Comparison of ENCODE assay signal across 16 cellular contexts in genomic region chr3:144843099-144843498, GRCh38.
DNase-seq lines count a peak whose midpoint lies in the region; ATAC-seq, FAIRE-seq and TF ChIP-seq lines count a peak whose summit lies in the region.
"Had no signal": no experiment of that assay in that cellular context is flagged by ENCODE, and none has a peak within 500 bp of the region (broad histone marks: within the 10 kb centered on the region; RNA-seq: fewer than 3 reads in every experiment).

No MANE protein-coding gene starts in this region.

- no peak overlapping the region for H3K27ac Mint-ChIP-seq in effector memory CD8-positive, alpha-beta T cell
- H3K27ac Mint-ChIP-seq: activated CD8-positive, alpha-beta T cell treated with anti-CD3 and anti-CD28 coated beads for 36 hours; B cell; nephron progenitor cell had no signal

- ATAC-seq in HepG2 (peak; percentile 66), right lobe of liver (no peak), PC-3 (no peak), esophagus mucosa (no peak)
- no peak for ATAC-seq in effector memory CD8-positive, alpha-beta T cell (replicated peaks)
- ATAC-seq: activated CD8-positive, alpha-beta T cell treated with anti-CD3 and anti-CD28 coated beads for 36 hours had no signal

- peak overlapping the region; percentile 37; the same call in 1 of the 2 replicates for H3K4me2 ChIP-seq in HepG2 (ENCODE audit: low read depth, low read length)
- H3K4me2 ChIP-seq in PC-3 (ENCODE audit: low read length): no peak overlapping the region

- no peaks in the 10 kb centered on the region for H3K36me3 Mint-ChIP-seq in effector memory CD8-positive, alpha-beta T cell (ENCODE audit: insufficient read depth)

- no peaks in the 10 kb centered on the region for H3K36me3 ChIP-seq in HepG2 (replicated peaks in 1 of 2; ENCODE audit: control insufficient read depth in 1 of 2, insufficient read depth in 2 of 2, low read length in 2 of 2)
- no peaks in the 10 kb centered on the region for H3K36me3 ChIP-seq in right lobe of liver
- H3K36me3 ChIP-seq in PC-3 (ENCODE audit: low read depth, low read length): no peaks in the 10 kb centered on the region
- H3K36me3 ChIP-seq: esophagus muscularis mucosa had no signal

- intact Hi-C loops in HepG2 (cut with micrococcal nuclease; ENCODE audit: unreplicated experiment) (no loop called here), right lobe of liver (cut with DNase I) (no loop called here), PC-3 (cut with micrococcal nuclease) (no loop called here)

- 13% methylated on average over 8 of the region's 8 CpGs for WGBS in HepG2 (ENCODE audit: low lambda C conversion rate)
- 75% methylated on average over 8 of the region's 8 CpGs for WGBS in right lobe of liver (ENCODE audit: insufficient coverage, low coverage, low lambda C conversion rate, missing lambda C conversion rate)

- TF ChIP-seq EP300 in HepG2 (IDR thresholded peaks at IDR 0.05; ENCODE audit: low read depth in 2 of 2, low read length in 2 of 2): no peak
- no peak for TF ChIP-seq EP300 in HepG2 (CRISPR knock-in tag; IDR thresholded peaks at IDR 0.05; ENCODE audit: borderline replicate concordance)

- in situ Hi-C loops in HepG2 (cut with HindIII; ENCODE audit: extremely low pct_ligation_motif_present, low pct_unique_long_range_greater_than_20kb): no loop called here

- DNase-seq in HepG2 (ENCODE audit: low spot score) (peak; percentile 5), right lobe of liver (no peak), PC-3 (no peak), fibroblast of mammary gland (ENCODE audit: low read depth) (peak; percentile 21), DMS79 treated with DMSO at 0.1 percent for 48 hours (lab: John Stamatoyannopoulos, UW) (no peak), activated gamma-delta T cell (lab: John Stamatoyannopoulos, UW) (no peak)
- DNase-seq in effector memory CD8-positive, alpha-beta T cell: no peak
- DNase-seq: activated CD8-positive, alpha-beta T cell treated with anti-CD3 and anti-CD28 coated beads for 36 hours; activated naive CD4-positive, alpha-beta T cell treated with Interleukin-2 at 50 U/mL for 16 hours; cerebellar nuclear complex; kidney glomerular epithelial cell; NCI-H1436 treated with DMSO at 0.1 percent for 48 hours; nephron progenitor cell had no signal

- no peaks in the 10 kb centered on the region for H3K79me2 ChIP-seq in HepG2 (ENCODE audit: insufficient read depth, low read length)
- no peaks in the 10 kb centered on the region for H3K79me2 ChIP-seq in PC-3 (ENCODE audit: low read length)

- CTCF ChIA-PET in HepG2 (lab: Yijun Ruan, JAX; ENCODE audit: low intra/inter-chr PET ratio, low total read pairs) (no interaction called here), PC-3 (lab: Charles Lee) (no interaction called here)

- no peak for TF ChIP-seq POLR2A in HepG2 (IDR thresholded peaks at IDR 0.05; ENCODE audit: insufficient read depth in 1 of 2, low read depth in 2 of 2, low read length in 2 of 2)
- no peak for TF ChIP-seq POLR2A in right lobe of liver (IDR thresholded peaks at IDR 0.05)

- peaks cover 5 to 7% of the 10 kb centered on the region in 2 donors for H3K9me3 Mint-ChIP-seq in effector memory CD8-positive, alpha-beta T cell

- peak; percentile 34; the same call in 1 of the 2 replicates for TF ChIP-seq CTCF in HepG2 (CRISPR knock-in tag; IDR thresholded peaks at IDR 0.05)
- TF ChIP-seq CTCF in right lobe of liver (IDR thresholded peaks at IDR 0.05): no peak
- TF ChIP-seq CTCF in PC-3 (conservative IDR thresholded peaks at IDR 0.05; ENCODE audit: low read depth, low read length): 0 out of 2 replicates have a peak, but pooled peaks have one; percentile 21
- peak; percentile 26 for TF ChIP-seq CTCF in fibroblast of mammary gland (conservative IDR thresholded peaks at IDR 0.05; ENCODE audit: control insufficient read depth, insufficient read depth, low read depth, low read length)

- peaks cover 12% of the 10 kb centered on the region; the same call in 1 of the 2 replicates for H3K9me3 ChIP-seq in HepG2 (ENCODE audit: low read length)
- no peaks in the 10 kb centered on the region for H3K9me3 ChIP-seq in right lobe of liver
- H3K9me3 ChIP-seq in PC-3 (ENCODE audit: low read length): no peaks in the 10 kb centered on the region

- no peak overlapping the region for H3K4me3 ChIP-seq in HepG2 (replicated peaks in 1 of 3; ENCODE audit: insufficient read depth in 1 of 3, low read depth in 2 of 3, low read length in 3 of 3)
- H3K4me3 ChIP-seq in right lobe of liver: no peak overlapping the region
- no peak overlapping the region for H3K4me3 ChIP-seq in PC-3 (ENCODE audit: low read length)
- no peak overlapping the region for H3K4me3 ChIP-seq in fibroblast of mammary gland (ENCODE audit: control insufficient read depth, low read depth, low read length)
- H3K4me3 ChIP-seq: esophagus muscularis mucosa had no signal

- H3K9ac ChIP-seq in HepG2 (ENCODE audit: insufficient read depth, low read depth, low read length) (no peak overlapping the region), PC-3 (ENCODE audit: low read length) (no peak overlapping the region)

- no peaks in the 10 kb centered on the region for H3K27me3 ChIP-seq in HepG2 (ENCODE audit: control insufficient read depth in 1 of 2, insufficient read depth in 2 of 2, low read length in 2 of 2)
- H3K27me3 ChIP-seq in right lobe of liver: no peaks in the 10 kb centered on the region
- no peaks in the 10 kb centered on the region for H3K27me3 ChIP-seq in PC-3 (ENCODE audit: low read length)
- H3K27me3 ChIP-seq: esophagus muscularis mucosa had no signal

- H3K27ac ChIP-seq in HepG2 (ENCODE audit: extremely low read length, insufficient read depth, low read length): no peak overlapping the region
- no peak overlapping the region for H3K27ac ChIP-seq in right lobe of liver
- no peak overlapping the region for H3K27ac ChIP-seq in PC-3 (ENCODE audit: low read length)
- H3K27ac ChIP-seq: esophagus muscularis mucosa had no signal

- no peaks in the 10 kb centered on the region for H3K9me2 ChIP-seq in PC-3 (replicated peaks; ENCODE audit: low read length)

- TF ChIP-seq RAD21 in HepG2 (CRISPR knock-in tag; IDR thresholded peaks at IDR 0.05): no peak

- no peak overlapping the region for H3K4me3 Mint-ChIP-seq in effector memory CD8-positive, alpha-beta T cell
- H3K4me3 Mint-ChIP-seq: activated CD8-positive, alpha-beta T cell treated with anti-CD3 and anti-CD28 coated beads for 36 hours; B cell; nephron progenitor cell had no signal

- H3K4me1 ChIP-seq in HepG2 (ENCODE audit: insufficient read depth, low read length): no peaks in the 10 kb centered on the region
- no peaks in the 10 kb centered on the region for H3K4me1 ChIP-seq in right lobe of liver
- H3K4me1 ChIP-seq in PC-3 (ENCODE audit: insufficient read depth, low read length): no peaks in the 10 kb centered on the region
- H3K4me1 ChIP-seq: esophagus muscularis mucosa had no signal

- H2AFZ ChIP-seq in HepG2 (ENCODE audit: low read length) (peak overlapping the region; percentile 9), PC-3 (ENCODE audit: low read length) (no peak overlapping the region)

- H3F3A ChIP-seq in PC-3 (ENCODE audit: low read length, unreplicated experiment): no peaks in the 10 kb centered on the region

- H4K20me1 ChIP-seq in HepG2 (ENCODE audit: insufficient read depth, low read length): no peaks in the 10 kb centered on the region
- H4K20me1 ChIP-seq in PC-3 (ENCODE audit: low read length): no peaks in the 10 kb centered on the region

- no peaks in the 10 kb centered on the region for H3K27me3 Mint-ChIP-seq in effector memory CD8-positive, alpha-beta T cell
- H3K27me3 Mint-ChIP-seq: activated CD8-positive, alpha-beta T cell treated with anti-CD3 and anti-CD28 coated beads for 36 hours; B cell had no signal

- H3K4me1 Mint-ChIP-seq in effector memory CD8-positive, alpha-beta T cell (ENCODE audit: low read depth in 2 of 2): no peaks in the 10 kb centered on the region
- H3K4me1 Mint-ChIP-seq: B cell had no signal

- no TSS peak for BruUV-seq in HepG2 (replicated peaks; lab: Mats Ljungman, UMichigan)
- no TSS peak for BruUV-seq in PC-3 (replicated peaks; lab: Mats Ljungman, UMichigan)

- no peak for FAIRE-seq in HepG2 (lab: Jason Lieb, UNC)

- POLR2A ChIA-PET in HepG2 (lab: Yijun Ruan, JAX): no interaction called here
- POLR2A ChIA-PET in PC-3 (lab: Charles Lee; ENCODE audit: unreplicated experiment): no interaction called here

TF ChIP-seq in HepG2, 621 proteins besides CTCF, POLR2A, EP300 and RAD21:
- TF ChIP-seq STAG1 (CRISPR knock-in tag; IDR thresholded peaks at IDR 0.05): peak; percentile 27; the same call in 1 of the 2 replicates
- TF ChIP-seq IRF9 (CRISPR knock-in tag; IDR thresholded peaks at IDR 0.05; ENCODE audit: borderline replicate concordance): no peak
- TF ChIP-seq SP2 (CRISPR knock-in tag; IDR thresholded peaks at IDR 0.05): no peak

Comparison
In these comparisons a context has a peak if more than half of its experiments do, and no peak if none do; other contexts are left out.
1. DNase-seq: peak in HepG2 (single experiment) and fibroblast of mammary gland (single experiment); none in right lobe of liver (0 of 3), PC-3 (single experiment), DMS79 treated with DMSO at 0.1 percent for 48 hours (single experiment), activated gamma-delta T cell (single experiment) and effector memory CD8-positive, alpha-beta T cell (0 of 3).
2. CTCF ChIP-seq: peak in HepG2 (single experiment), PC-3 (single experiment) and fibroblast of mammary gland (single experiment); none in right lobe of liver (0 of 4).